In the genomic region with DNA sequence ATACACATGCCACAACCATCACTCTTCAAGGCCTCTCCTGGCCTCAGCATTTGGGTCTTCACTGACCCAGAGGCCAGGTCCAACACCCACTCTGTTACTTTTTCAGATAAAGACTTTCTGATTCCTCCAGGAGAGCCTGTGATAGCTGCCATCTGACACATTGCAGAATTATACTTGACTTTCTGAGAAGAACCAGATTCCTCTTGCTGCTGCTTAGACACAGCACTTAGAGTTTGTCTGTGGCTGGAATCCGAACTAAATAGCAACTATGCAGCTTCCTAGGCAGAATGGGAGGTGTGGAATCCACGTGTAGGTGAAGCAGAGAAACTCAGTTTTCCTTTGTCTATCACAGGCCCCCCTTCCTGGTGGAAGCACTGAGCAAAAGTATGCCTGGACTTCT, we compare ENCODE assay signal across 26 cellular contexts.
"Had no signal": no experiment of that assay in that cellular context is flagged by ENCODE, and none has a peak within 500 bp of the region (broad histone marks: within the 10 kb centered on the region; RNA-seq: fewer than 3 reads in every experiment).

No MANE protein-coding gene starts in this region.

- H3K36me3 ChIP-seq: brain microvascular endothelial cell, gastrocnemius medialis had no signal

- H3K4me3 ChIP-seq: coronary artery, dorsolateral prefrontal cortex, gastrocnemius medialis had no signal

- H3K27ac Mint-ChIP-seq: activated CD4-positive, alpha-beta memory T cell treated with anti-CD3 and anti-CD28 coated beads, Interleukin-2, amount 10 ng/mL, durations not matched to agents 7 days and 5 days; activated CD4-positive, alpha-beta T cell treated with anti-CD3 and anti-CD28 coated beads for 36 hours; activated CD4-positive, alpha-beta T cell treated with anti-CD3 and anti-CD28 coated beads, Interleukin-2, amount 10 ng/mL, durations not matched to agents 7 days and 5 days; activated naive CD8-positive, alpha-beta T cell; activated T-helper 17 cell treated with anti-CD3 and anti-CD28 coated beads, Interleukin-2, amount 50 U/mL, for 72 hours; dendritic cell treated with granulocyte-macrophage colony-stimulating factor and Interleukin-4, amounts not matched to agents 40 ng/mL and 50 ng/mL, for 4 days; endodermal cell had no signal

- DNase-seq: activated CD4-positive, alpha-beta memory T cell treated with anti-CD3 and anti-CD28 coated beads, Interleukin-2, amount 10 ng/mL, durations not matched to agents 7 days and 5 days; activated CD4-positive, alpha-beta T cell treated with anti-CD3 and anti-CD28 coated beads for 36 hours; activated CD4-positive, alpha-beta T cell treated with anti-CD3 and anti-CD28 coated beads, Interleukin-2, amount 10 ng/mL, durations not matched to agents 7 days and 5 days; activated CD4-positive, alpha-beta T cell treated with anti-CD3 and anti-CD28 coated beads, Interleukin-2, amount 50 U/mL, for 4 hours; activated CD4-positive, CD25-positive, alpha-beta regulatory T cell; activated CD4-positive, CD25-positive, alpha-beta regulatory T cell treated with anti-CD3 and anti-CD28 coated beads, Interleukin-2, amount 50 U/mL, for 72 hours; activated CD8-positive, alpha-beta memory T cell treated with anti-CD3 and anti-CD28 coated beads for 24 hours; activated effector memory CD4-positive, alpha-beta T cell treated with Interleukin-2 at 50 U/mL for 16 hours; activated gamma-delta T cell treated with Interleukin-2 at 50 U/mL for 16 hours; activated naive CD4-positive, alpha-beta T cell treated with anti-CD3 and anti-CD28 coated beads, Interleukin-2, amount 50 U/mL, for 16 hours; activated naive CD4-positive, alpha-beta T cell treated with Interleukin-2 at 50 U/mL for 16 hours; activated T-cell treated with anti-CD3 and anti-CD28 coated beads, Interleukin-2, amount 50 U/mL, for 4 hours; amniotic stem cell; anterior cingulate cortex; brain microvascular endothelial cell; dorsolateral prefrontal cortex; effector memory CD4-positive, alpha-beta T cell; endodermal cell; glutamatergic neuron had no signal

- H3K4me1 Mint-ChIP-seq: activated CD4-positive, alpha-beta T cell treated with anti-CD3 and anti-CD28 coated beads for 36 hours; activated T-helper 17 cell treated with anti-CD3 and anti-CD28 coated beads, Interleukin-2, amount 50 U/mL, for 72 hours; endodermal cell had no signal

- H3K27me3 Mint-ChIP-seq: activated CD4-positive, alpha-beta T cell treated with anti-CD3 and anti-CD28 coated beads for 36 hours; dendritic cell treated with granulocyte-macrophage colony-stimulating factor and Interleukin-4, amounts not matched to agents 40 ng/mL and 50 ng/mL, for 4 days had no signal

- H3K27ac ChIP-seq: brain microvascular endothelial cell, coronary artery, foreskin keratinocyte had no signal

- H3K9me3 Mint-ChIP-seq: activated T-cell treated with anti-CD3 and anti-CD28 coated beads, Interleukin-2, amount 50 U/mL, for 4 hours; activated T-helper 17 cell treated with anti-CD3 and anti-CD28 coated beads, Interleukin-2, amount 50 U/mL, for 72 hours; central memory CD8-positive, alpha-beta T cell; dendritic cell treated with granulocyte-macrophage colony-stimulating factor and Interleukin-4, amounts not matched to agents 40 ng/mL and 50 ng/mL, for 4 days; endodermal cell had no signal

- H3K36me3 Mint-ChIP-seq: activated naive CD8-positive, alpha-beta T cell had no signal

- H3K4me3 Mint-ChIP-seq: activated CD4-positive, alpha-beta memory T cell treated with anti-CD3 and anti-CD28 coated beads, Interleukin-2, amount 10 ng/mL, durations not matched to agents 7 days and 5 days; activated CD4-positive, alpha-beta T cell treated with anti-CD3 and anti-CD28 coated beads for 36 hours; activated CD4-positive, alpha-beta T cell treated with anti-CD3 and anti-CD28 coated beads, Interleukin-2, amount 10 ng/mL, durations not matched to agents 7 days and 5 days; activated naive CD8-positive, alpha-beta T cell; activated T-cell treated with anti-CD3 and anti-CD28 coated beads, Interleukin-2, amount 50 U/mL, for 4 hours; activated T-helper 17 cell treated with anti-CD3 and anti-CD28 coated beads, Interleukin-2, amount 50 U/mL, for 72 hours; central memory CD8-positive, alpha-beta T cell; dendritic cell treated with granulocyte-macrophage colony-stimulating factor and Interleukin-4, amounts not matched to agents 40 ng/mL and 50 ng/mL, for 4 days; endodermal cell had no signal

- ATAC-seq: activated CD4-positive, alpha-beta T cell treated with anti-CD3 and anti-CD28 coated beads for 36 hours; activated T-cell treated with anti-CD3 and anti-CD28 coated beads, Interleukin-2, amount 50 U/mL, for 4 hours; activated T-helper 17 cell treated with anti-CD3 and anti-CD28 coated beads, Interleukin-2, amount 50 U/mL, for 72 hours; foreskin keratinocyte had no signal

- H3K4me1 ChIP-seq: foreskin keratinocyte had no signal

- H3K9me3 ChIP-seq: gastrocnemius medialis had no signal

- H3K27me3 ChIP-seq: brain microvascular endothelial cell, dorsolateral prefrontal cortex, gastrocnemius medialis had no signal
